8 cellular contexts compared by ENCODE assay signal in genomic region chr12:3073438-3074255, GRCh38. TPM values are rescaled to one million over a fixed set of nuclear protein-coding genes. Genes with fewer than 3 reads are reported as not detected.
A peak's percentile ranks its signal among the peaks of the same experiment; 100 is the strongest.
DNase-seq lines count a peak whose midpoint lies in the region; ATAC-seq and TF ChIP-seq lines count a peak whose summit lies in the region.

No MANE protein-coding gene starts in this region.

- H3K27ac ChIP-seq in dorsolateral prefrontal cortex = peak overlapping the region in 1 of 59 donors; percentile 4
- H3K27ac ChIP-seq in lung (ENCODE audit: low read depth in 1 of 2, low read length in 1 of 2) = peak overlapping the region; percentile 54 to 76

- ATAC-seq in HG03097 (IDR thresholded peaks at IDR 0.05; ENCODE audit: low FRiP score, unreplicated experiment) (peak; percentile 43), lung (ENCODE audit: insufficient read depth, low FRiP score) (peak; percentile 48), GM19397 (IDR thresholded peaks at IDR 0.05; ENCODE audit: unreplicated experiment) (no peak)

- CTCF ChIA-PET in activated CD4-positive, alpha-beta memory T cell treated with anti-CD3 and anti-CD28 coated beads for 36 hours (lab: Charles Lee) = interaction anchor here (0.7 to 6.9 kb wide), 21 partner anchors 8 to 1530 kb away, joined by 3 to 52 read pairs (median 4); no protein-coding TSS in a partner anchor

- H3K4me3 ChIP-seq in dorsolateral prefrontal cortex (peak overlapping the region in 6 of 59 donors; percentile 16 to 34 (median 18)), lung (no peak overlapping the region)

- H3K9me3 Mint-ChIP-seq in activated CD4-positive, alpha-beta memory T cell treated with anti-CD3 and anti-CD28 coated beads for 36 hours = no peaks in the 10 kb centered on the region

- POLR2A ChIA-PET in activated CD4-positive, alpha-beta memory T cell treated with anti-CD3 and anti-CD28 coated beads for 36 hours (lab: Charles Lee) = no interaction called here

- peaks cover 9% of the 10 kb centered on the region for H3K27me3 Mint-ChIP-seq in activated CD4-positive, alpha-beta memory T cell treated with anti-CD3 and anti-CD28 coated beads for 36 hours

- H3K9me3 ChIP-seq in lung (ENCODE audit: control insufficient read depth in 2 of 2, insufficient read depth in 1 of 2, low read length in 1 of 2) = no peaks in the 10 kb centered on the region

- DNase-seq in DMS53 treated with DMSO at 0.1 percent for 48 hours (lab: John Stamatoyannopoulos, UW; ENCODE audit: unreplicated experiment) = peak; percentile 95
- DNase-seq in NCI-H748 (lab: John Stamatoyannopoulos, UW; ENCODE audit: unreplicated experiment) = peak; percentile 68
- DNase-seq in activated CD4-positive, alpha-beta memory T cell treated with anti-CD3 and anti-CD28 coated beads for 36 hours = peak; percentile 89
- peak; percentile 75 to 91 (median 85) for DNase-seq in dorsolateral prefrontal cortex
- DNase-seq in lung (ENCODE audit: low spot score) = peak; percentile 88
- peak; percentile 47 for DNase-seq in stimulated activated CD8-positive, alpha-beta memory T cell treated with anti-CD3 and anti-CD28 coated beads, Interleukin-12 subunit alpha, Interleukin-12 subunit beta, amount 100 ng/mL, for 24 hours (ENCODE audit: extremely low read depth)

- no peak overlapping the region for H3K27ac Mint-ChIP-seq in activated CD4-positive, alpha-beta memory T cell treated with anti-CD3 and anti-CD28 coated beads for 36 hours

- H3K36me3 Mint-ChIP-seq in activated CD4-positive, alpha-beta memory T cell treated with anti-CD3 and anti-CD28 coated beads for 36 hours = no peaks in the 10 kb centered on the region

- H3K4me1 ChIP-seq in lung (ENCODE audit: control insufficient read depth in 2 of 2, insufficient read depth in 2 of 2, low read length in 2 of 2) = peaks cover 3% of the 10 kb centered on the region in 2 donors

- H3K36me3 ChIP-seq in lung (ENCODE audit: control insufficient read depth in 2 of 2, insufficient read depth in 2 of 2, low read length in 2 of 2) = no peaks in the 10 kb centered on the region

- H3K4me3 Mint-ChIP-seq in activated CD4-positive, alpha-beta memory T cell treated with anti-CD3 and anti-CD28 coated beads for 36 hours = no peak overlapping the region

- intact Hi-C loops in activated CD4-positive, alpha-beta memory T cell treated with anti-CD3 and anti-CD28 coated beads for 36 hours (cut with micrococcal nuclease) = loop anchor here (1.0 to 5.0 kb wide), 3 partner anchors 64 to 202 kb away; no protein-coding TSS in a partner anchor
- intact Hi-C loops in dorsolateral prefrontal cortex (cut with DNase I) = loop anchor here (1.0 to 5.0 kb wide), 3 partner anchors 129 to 204 kb away; no protein-coding TSS in a partner anchor

- TF ChIP-seq CTCF in dorsolateral prefrontal cortex (IDR thresholded peaks at IDR 0.05 in 54 of 56, conservative IDR thresholded peaks at IDR 0.05 in 2 of 56; ENCODE audit: low read depth in 1 of 56, partially characterized antibody in 56 of 56) (peak; percentile 93 to 100 (median 98)), lung (IDR thresholded peaks at IDR 0.05; ENCODE audit: control extremely low read depth, extremely low read depth) (peak; percentile 88)

- H3K27me3 ChIP-seq in dorsolateral prefrontal cortex (no peaks in the 10 kb centered on the region), lung (ENCODE audit: control insufficient read depth, insufficient read depth) (no peaks in the 10 kb centered on the region)

- peaks cover 4% of the 10 kb centered on the region for H3K4me1 Mint-ChIP-seq in activated CD4-positive, alpha-beta memory T cell treated with anti-CD3 and anti-CD28 coated beads for 36 hours (ENCODE audit: low read depth)

- 5 to 7% methylated on average over 13 of the region's 13 CpGs for WGBS in lung, 2 donors

RNA-seq across cellular contexts. Expression of gene TSPAN9, which starts 3.5 kb away (rescaled TPM):
- 1 to 10 TPM in 1 of 2 experiments, under 1 TPM in 1; 0.87 to 1.2 TPM for total RNA-seq in activated CD4-positive, alpha-beta memory T cell treated with anti-CD3 and anti-CD28 coated beads for 36 hours
- total RNA-seq in dorsolateral prefrontal cortex = 10 to 100 TPM in 119 of 120 experiments, 1 to 10 TPM in 1; 7.7 to 35.5 (median 21.1) TPM
- total RNA-seq in lung = 10 to 100 TPM; 40.1 to 72.3 TPM
- polyA plus RNA-seq in lung = 10 to 100 TPM; 23.0 to 27.7 TPM
